In the genomic region with DNA sequence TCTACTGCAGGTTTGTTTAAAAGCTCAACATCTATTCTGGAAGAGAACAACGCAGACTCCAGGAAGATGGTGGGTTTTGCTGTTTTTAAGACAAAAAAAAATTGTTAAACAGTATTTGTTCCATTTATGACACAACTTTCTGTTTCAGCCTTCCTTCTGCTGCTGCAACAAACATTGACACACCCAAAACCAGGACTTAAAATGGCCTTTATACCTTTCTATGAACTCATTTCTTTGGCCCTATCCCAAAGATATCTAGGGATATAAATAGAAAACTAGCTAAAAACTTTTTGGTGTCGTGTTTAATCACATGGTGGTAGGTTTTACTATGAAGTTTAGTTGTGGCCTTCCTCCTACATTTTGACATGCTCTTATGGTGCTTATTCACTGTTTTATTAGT, we compare ENCODE assay signal across 1 cellular context.
TF ChIP-seq lines count a peak whose summit lies in the region.

No MANE protein-coding gene starts in this region.

TF ChIP-seq in GM12878, 131 proteins besides CTCF, POLR2A, EP300 and RAD21 (continued from another document):
- TF ChIP-seq, protein P1, sequence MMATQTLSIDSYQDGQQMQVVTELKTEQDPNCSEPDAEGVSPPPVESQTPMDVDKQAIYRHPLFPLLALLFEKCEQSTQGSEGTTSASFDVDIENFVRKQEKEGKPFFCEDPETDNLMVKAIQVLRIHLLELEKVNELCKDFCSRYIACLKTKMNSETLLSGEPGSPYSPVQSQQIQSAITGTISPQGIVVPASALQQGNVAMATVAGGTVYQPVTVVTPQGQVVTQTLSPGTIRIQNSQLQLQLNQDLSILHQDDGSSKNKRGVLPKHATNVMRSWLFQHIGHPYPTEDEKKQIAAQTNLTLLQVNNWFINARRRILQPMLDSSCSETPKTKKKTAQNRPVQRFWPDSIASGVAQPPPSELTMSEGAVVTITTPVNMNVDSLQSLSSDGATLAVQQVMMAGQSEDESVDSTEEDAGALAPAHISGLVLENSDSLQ (IDR thresholded peaks at IDR 0.05), result no peak
- no peak for TF ChIP-seq TAF1 (IDR thresholded peaks at IDR 0.05; ENCODE audit: borderline replicate concordance, low read depth, low read length)
